In the genomic region with DNA sequence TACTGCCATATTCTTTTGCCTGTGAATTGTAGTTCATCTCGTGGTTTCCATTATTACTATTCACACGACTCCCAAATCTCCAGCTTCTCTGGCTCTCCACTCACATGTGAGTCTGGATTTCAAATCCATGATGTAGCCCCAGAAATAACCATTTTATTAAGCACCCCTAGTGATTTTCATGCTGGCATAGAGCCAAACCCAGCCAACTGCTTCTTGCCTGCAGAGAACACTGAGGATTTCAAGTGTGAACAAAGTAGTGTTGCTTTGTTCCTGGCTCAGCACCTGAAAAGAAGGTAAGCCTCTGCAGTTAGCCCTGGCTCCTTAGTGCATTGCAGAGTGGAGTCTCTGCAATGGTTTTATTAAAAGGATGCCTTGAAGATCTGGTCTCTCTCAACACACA, we compare ENCODE assay signal across 17 cellular contexts. TPM values are rescaled to one million over a fixed set of nuclear protein-coding genes. Genes with fewer than 3 reads are reported as not detected.
DNase-seq lines count a peak whose midpoint lies in the region; ATAC-seq and TF ChIP-seq lines count a peak whose summit lies in the region.
"Had no signal": no experiment of that assay in that cellular context is flagged by ENCODE, and none has a peak within 500 bp of the region (broad histone marks: within the 10 kb centered on the region; RNA-seq: fewer than 3 reads in every experiment).

No MANE protein-coding gene starts in this region.

- ATAC-seq in mucosa of descending colon, result no peak

- DNase-seq in NCI-H2227 (lab: John Stamatoyannopoulos, UW; ENCODE audit: unreplicated experiment) (peak; percentile 34), NCI-H2227 treated with DMSO at 0.1 percent for 48 hours (lab: John Stamatoyannopoulos, UW) (no peak), NCI-H2171 (lab: John Stamatoyannopoulos, UW) (peak; percentile 19), dorsolateral prefrontal cortex (no peak), mucosa of descending colon (no peak), OCI-M1 (lab: John Stamatoyannopoulos, UW) (no peak)
- DNase-seq in stimulated activated CD4-positive, alpha-beta T cell treated with anti-CD3 and anti-CD28 coated beads, Interleukin-4, amount 100 ng/mL, for 4 hours, result no peak
- DNase-seq: C1 segment of cervical spinal cord, EL, KG1, NCI-H146, NCI-H510A, Right ventricle myocardium superior had no signal

- H3K9ac ChIP-seq in BLaER1 treated with 17β-estradiol and CSF1 and Interleukin-3, amounts not matched to agents 10 nM and 100 nM, result no peak overlapping the region

- no peak overlapping the region for H3K4me3 ChIP-seq in BLaER1 treated with 17β-estradiol and CSF1 and Interleukin-3, amounts not matched to agents 10 nM and 100 nM
- H3K4me3 ChIP-seq in dorsolateral prefrontal cortex (no peak overlapping the region), mucosa of descending colon (no peak overlapping the region)
- H3K4me3 ChIP-seq: SK-N-MC had no signal

- H3K9me3 ChIP-seq in BLaER1 treated with 17β-estradiol and CSF1 and Interleukin-3, amounts not matched to agents 10 nM and 100 nM (replicated peaks in 1 of 11), result peaks cover 0 to 13% (median 10%) of the 10 kb centered on the region in 11 experiments; a peak in 17 of 22 replicates
- H3K9me3 ChIP-seq in mucosa of descending colon, result no peaks in the 10 kb centered on the region

- H3K27ac ChIP-seq in BLaER1 treated with 17β-estradiol and CSF1 and Interleukin-3, amounts not matched to agents 10 nM and 100 nM, result no peak overlapping the region
- peak overlapping the region in 56 of 59 donors; percentile 0 to 96 (median 88) for H3K27ac ChIP-seq in dorsolateral prefrontal cortex
- H3K27ac ChIP-seq: SK-N-MC had no signal

- H3K36me3 ChIP-seq in BLaER1 treated with 17β-estradiol and CSF1 and Interleukin-3, amounts not matched to agents 10 nM and 100 nM, result peaks cover 46 to 74% (median 55%) of the 10 kb centered on the region in 11 experiments
- no peaks in the 10 kb centered on the region for H3K36me3 ChIP-seq in mucosa of descending colon (ENCODE audit: low read depth)

- no peaks in the 10 kb centered on the region for H3K27me3 ChIP-seq in BLaER1 treated with 17β-estradiol and CSF1 and Interleukin-3, amounts not matched to agents 10 nM and 100 nM
- H3K27me3 ChIP-seq in dorsolateral prefrontal cortex, result no peaks in the 10 kb centered on the region

- TF ChIP-seq CTCF in dorsolateral prefrontal cortex (IDR thresholded peaks at IDR 0.05 in 54 of 56, conservative IDR thresholded peaks at IDR 0.05 in 2 of 56; ENCODE audit: low read depth in 1 of 56, partially characterized antibody in 56 of 56), result no peak
- TF ChIP-seq CTCF in mucosa of descending colon (IDR thresholded peaks at IDR 0.05), result no peak

- intact Hi-C loops in dorsolateral prefrontal cortex (cut with DNase I), result no loop called here
- intact Hi-C loops in mucosa of descending colon (cut with DNase I, micrococcal nuclease), result no loop called here

- peaks cover 34 to 59% (median 52%) of the 10 kb centered on the region in 10 experiments for H3K4me1 ChIP-seq in BLaER1 treated with 17β-estradiol and CSF1 and Interleukin-3, amounts not matched to agents 10 nM and 100 nM
- no peaks in the 10 kb centered on the region for H3K4me1 ChIP-seq in mucosa of descending colon (ENCODE audit: low read depth)

- peaks cover 0 to 14% (median 0%) of the 10 kb centered on the region in 11 experiments; a peak in 5 of 22 replicates for H4K20me1 ChIP-seq in BLaER1 treated with 17β-estradiol and CSF1 and Interleukin-3, amounts not matched to agents 10 nM and 100 nM

- H3K4me2 ChIP-seq in BLaER1 treated with 17β-estradiol and CSF1 and Interleukin-3, amounts not matched to agents 10 nM and 100 nM, result peak overlapping the region in 6 of 11 experiments; percentile 11 to 83 (median 51); a peak in 6 of 22 replicates

RNA-seq across cellular contexts. Expression of a gene that starts 25.9 kb away (rescaled TPM):
- 10 to 100 TPM in 71 of 120 experiments, 1 to 10 TPM in 49; 6.2 to 14.2 (median 10.6) TPM for total RNA-seq in dorsolateral prefrontal cortex
- 1 to 10 TPM; 5.4 to 8.8 (median 6.7) TPM for total RNA-seq in mucosa of descending colon

RNA-seq across cellular contexts. Expression of a gene that starts 47.7 kb away (rescaled TPM):
- total RNA-seq in dorsolateral prefrontal cortex (1 to 10 TPM in 76 of 120 experiments, under 1 TPM in 44; 0.16 to 5.4 (median 1.3) TPM), mucosa of descending colon (100 to 1,000 TPM in 1 of 3 donors, 10 to 100 TPM in 2; 42.9 to 115 (median 96.9) TPM)
- total RNA-seq: A172, H4 had no signal

Comparison
In these comparisons a context has a peak if more than half of its experiments do, and no peak if none do; other contexts are left out.
1. DNase-seq: peak in NCI-H2227 (single experiment) and NCI-H2171 (single experiment); none in NCI-H2227 treated with DMSO at 0.1 percent for 48 hours (single experiment), dorsolateral prefrontal cortex (0 of 10), mucosa of descending colon (0 of 3), stimulated activated CD4-positive, alpha-beta T cell treated with anti-CD3 and anti-CD28 coated beads, Interleukin-4, amount 100 ng/mL, for 4 hours (0 of 2) and OCI-M1 (single experiment).
2. H3K27ac ChIP-seq: peak in dorsolateral prefrontal cortex (56 of 59); none in BLaER1 treated with 17β-estradiol and CSF1 and Interleukin-3, amounts not matched to agents 10 nM and 100 nM (0 of 11).
3. RNA of a gene that starts 47.7 kb away (total RNA-seq): 42.9 to 115 TPM in mucosa of descending colon; 0.16 to 5.4 TPM in dorsolateral prefrontal cortex; every median in the first group is over 4 times any median in the second.